19 cellular contexts compared by ENCODE assay signal in the genomic region with DNA sequence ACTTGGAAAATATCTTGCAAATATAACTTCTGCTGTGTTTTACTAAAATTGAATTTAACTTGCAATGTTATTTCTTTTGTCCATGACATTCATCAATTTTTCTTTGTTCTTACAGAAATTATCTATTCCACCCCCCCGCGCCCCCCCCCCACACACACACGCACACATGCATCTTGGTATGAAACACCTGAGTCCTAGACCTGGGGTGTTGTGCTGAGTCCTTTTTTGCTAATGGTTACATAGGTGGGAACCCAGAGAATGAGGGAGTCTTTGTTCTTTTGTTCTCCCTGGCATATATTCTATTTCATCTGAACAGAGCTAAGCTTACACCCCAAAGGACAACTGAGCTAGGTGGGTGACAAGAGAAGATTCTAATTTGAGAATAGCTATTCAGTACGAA.
"Had no signal": no experiment of that assay in that cellular context is flagged by ENCODE, and none has a peak within 500 bp of the region (broad histone marks: within the 10 kb centered on the region; RNA-seq: fewer than 3 reads in every experiment).

No MANE protein-coding gene starts in this region.

- H3K36me3 ChIP-seq: neutrophil, stomach had no signal

- H3K27me3 ChIP-seq: neutrophil, stomach had no signal

- ATAC-seq: left colon; mucosa of descending colon; sciatic nerve; stimulated activated effector memory CD8-positive, alpha-beta T cell treated with anti-CD3 and anti-CD28 coated beads, Interleukin-12 subunit alpha, Interleukin-12 subunit beta, amount 100 ng/mL, for 72 hours had no signal

- DNase-seq: activated CD4-positive, CD25-positive, alpha-beta regulatory T cell treated with anti-CD3 and anti-CD28 coated beads, Interleukin-2, amount 50 U/mL, for 72 hours; effector memory CD4-positive, alpha-beta T cell; foreskin fibroblast; islet precursor cell; left colon; mucosa of descending colon; naive B cell; stimulated activated CD4-positive, alpha-beta T cell treated with anti-CD3 and anti-CD28 coated beads, Interleukin-4, amount 100 ng/mL, for 24 hours; stomach; T-helper 1 cell; T-helper 9 cell had no signal

- H3K9me3 Mint-ChIP-seq: dendritic cell treated with granulocyte-macrophage colony-stimulating factor and Interleukin-4, amounts not matched to agents 40 ng/mL and 50 ng/mL, for 4 days; naive B cell; stimulated activated effector memory CD8-positive, alpha-beta T cell treated with anti-CD3 and anti-CD28 coated beads, Interleukin-12 subunit alpha, Interleukin-12 subunit beta, amount 100 ng/mL, for 72 hours had no signal

- H3K27me3 Mint-ChIP-seq: activated naive CD8-positive, alpha-beta T cell; naive B cell; type B pancreatic cell had no signal

- H3K9ac ChIP-seq: parathyroid adenoma had no signal

- H2AFZ ChIP-seq: parathyroid adenoma had no signal

- H3K27ac Mint-ChIP-seq: activated naive CD8-positive, alpha-beta T cell; stimulated activated effector memory CD8-positive, alpha-beta T cell treated with anti-CD3 and anti-CD28 coated beads, Interleukin-12 subunit alpha, Interleukin-12 subunit beta, amount 100 ng/mL, for 72 hours; type B pancreatic cell had no signal

- H3K4me3 Mint-ChIP-seq: activated naive CD8-positive, alpha-beta T cell; dendritic cell treated with granulocyte-macrophage colony-stimulating factor and Interleukin-4, amounts not matched to agents 40 ng/mL and 50 ng/mL, for 4 days; naive B cell; stimulated activated effector memory CD8-positive, alpha-beta T cell treated with anti-CD3 and anti-CD28 coated beads, Interleukin-12 subunit alpha, Interleukin-12 subunit beta, amount 100 ng/mL, for 72 hours; type B pancreatic cell had no signal

- H3K79me2 ChIP-seq: parathyroid adenoma had no signal

- H3K36me3 Mint-ChIP-seq: activated naive CD8-positive, alpha-beta T cell; naive B cell; stimulated activated effector memory CD8-positive, alpha-beta T cell treated with anti-CD3 and anti-CD28 coated beads, Interleukin-12 subunit alpha, Interleukin-12 subunit beta, amount 100 ng/mL, for 72 hours; type B pancreatic cell had no signal

- H3K4me3 ChIP-seq: mucosa of descending colon, stomach had no signal

- H3K27ac ChIP-seq: epithelial cell of prostate, neutrophil, parathyroid adenoma, stomach had no signal

- H3K9me3 ChIP-seq: mucosa of descending colon, neutrophil, stomach had no signal
